1 cellular context compared by ENCODE assay signal in the genomic region with DNA sequence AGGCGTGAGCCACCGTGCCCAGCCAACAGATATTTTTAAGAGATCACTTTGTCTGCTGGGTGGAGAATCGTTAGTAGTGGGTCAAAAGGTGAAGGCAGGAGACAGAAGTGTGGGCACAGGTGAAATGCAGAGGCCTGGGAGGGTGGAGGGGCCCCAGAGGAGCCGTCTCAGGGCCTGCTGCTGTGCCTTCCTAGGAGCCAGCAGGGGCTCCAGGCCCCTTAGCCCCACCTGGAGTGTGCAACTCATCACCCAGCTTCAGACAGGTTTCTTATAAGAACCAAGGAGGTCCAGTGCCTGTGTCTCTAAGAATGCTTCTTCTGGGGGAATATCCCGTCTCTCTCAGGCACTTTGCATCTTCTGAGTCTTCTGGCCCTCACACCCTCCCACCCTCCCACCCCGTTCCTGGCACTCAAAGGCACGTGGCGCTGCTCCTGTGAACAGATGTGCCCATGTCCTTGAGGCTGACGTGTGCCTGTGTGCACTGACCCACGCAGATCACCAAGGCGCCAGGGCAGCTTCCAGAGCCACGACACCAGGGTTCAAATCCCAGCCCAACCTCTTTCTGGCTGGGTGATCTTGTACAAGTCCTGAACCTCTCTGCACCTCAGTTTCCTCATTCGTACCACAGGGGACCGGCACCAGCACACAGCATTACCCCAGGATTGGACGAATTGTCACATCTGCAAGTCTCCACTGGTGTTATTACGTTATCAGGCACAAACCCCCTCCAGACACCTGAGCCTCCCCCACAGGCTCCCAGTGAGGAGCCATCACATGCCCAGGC.
TF ChIP-seq lines count a peak whose summit lies in the region.

No MANE protein-coding gene starts in this region.

TF ChIP-seq in GM12891, 5 proteins besides CTCF, POLR2A, EP300 and RAD21:
- TF ChIP-seq POLR2AphosphoS5 (IDR thresholded peaks at IDR 0.05; ENCODE audit: low read depth, low read length) (no peak), PAX5 (IDR thresholded peaks at IDR 0.05; ENCODE audit: insufficient read depth, low read length, severe bottlenecking) (no peak), SPI1 (IDR thresholded peaks at IDR 0.05; ENCODE audit: low read depth, low read length) (no peak), POU2F2 (IDR thresholded peaks at IDR 0.05; ENCODE audit: low read depth, low read length) (no peak), TAF1 (IDR thresholded peaks at IDR 0.05; ENCODE audit: low read depth, low read length) (no peak)
